In genomic region chr15:51077565-51078153, GRCh38 we compare ENCODE assay signal across 8 cellular contexts. TPM values are rescaled to one million over a fixed set of nuclear protein-coding genes. Genes with fewer than 3 reads are reported as not detected.
A peak's percentile ranks its signal among the peaks of the same experiment; 100 is the strongest.
DNase-seq lines count a peak whose midpoint lies in the region; ATAC-seq and TF ChIP-seq lines count a peak whose summit lies in the region.

No MANE protein-coding gene starts in this region.

- peaks cover 7% of the 10 kb centered on the region for H3K4me1 ChIP-seq in upper lobe of right lung

- no peak overlapping the region for H3K4me3 ChIP-seq in fibroblast of the aortic adventitia (ENCODE audit: low read depth, low read length)
- peak overlapping the region; percentile 41 for H3K4me3 ChIP-seq in upper lobe of right lung

- ATAC-seq in HG03432 (IDR thresholded peaks at IDR 0.05; ENCODE audit: unreplicated experiment) (peak; percentile 49), upper lobe of right lung (peak; percentile 92)
- peak; percentile 85 for ATAC-seq in activated CD8-positive, alpha-beta T cell treated with anti-CD3 and anti-CD28 coated beads for 36 hours

- H3K27me3 ChIP-seq in upper lobe of right lung = no peaks in the 10 kb centered on the region

- TF ChIP-seq CTCF in GM10248 (IDR thresholded peaks at IDR 0.05; ENCODE audit: control extremely low read depth, extremely low read depth, low read depth, missing control alignments) = no peak
- no peak for TF ChIP-seq CTCF in activated CD8-positive, alpha-beta T cell treated with anti-CD3 and anti-CD28 coated beads for 36 hours (IDR thresholded peaks at IDR 0.05)
- TF ChIP-seq CTCF in fibroblast of the aortic adventitia (IDR thresholded peaks at IDR 0.05; ENCODE audit: insufficient read depth, low read length) = no peak
- no peak for TF ChIP-seq CTCF in progenitor cell of endocrine pancreas (IDR thresholded peaks at IDR 0.05; ENCODE audit: unreplicated experiment)
- no peak for TF ChIP-seq CTCF in upper lobe of right lung (IDR thresholded peaks at IDR 0.05)
- no peak for TF ChIP-seq CTCF in MCF 10A (IDR thresholded peaks at IDR 0.05; ENCODE audit: unreplicated experiment)

- no peaks in the 10 kb centered on the region for H3K36me3 ChIP-seq in upper lobe of right lung

- no peaks in the 10 kb centered on the region for H3K36me3 Mint-ChIP-seq in activated CD8-positive, alpha-beta T cell treated with anti-CD3 and anti-CD28 coated beads for 36 hours (ENCODE audit: low read depth)
- H3K36me3 Mint-ChIP-seq in progenitor cell of endocrine pancreas (ENCODE audit: insufficient read depth) = no peaks in the 10 kb centered on the region
- H3K36me3 Mint-ChIP-seq in MCF 10A (ENCODE audit: insufficient read depth, unreplicated experiment) = peaks cover 12% of the 10 kb centered on the region

- POLR2A ChIA-PET in GM10248 (lab: Yijun Ruan, JAX) = interaction anchor here (0.5 to 0.6 kb wide), 2 partner anchors 453 to 805 kb away, joined by 3 to 4 read pairs; no protein-coding TSS in a partner anchor
- POLR2A ChIA-PET in activated CD8-positive, alpha-beta T cell treated with anti-CD3 and anti-CD28 coated beads for 36 hours (lab: Charles Lee) = no interaction called here
- POLR2A ChIA-PET in MCF 10A (lab: Yijun Ruan, JAX) = interaction anchor here (0.9 to 1.8 kb wide), 2 partner anchors 7 to 13 kb away, joined by 3 to 6 read pairs; no protein-coding TSS in a partner anchor

- no peaks in the 10 kb centered on the region for H3K9me3 ChIP-seq in upper lobe of right lung

- BruUV-seq in MCF 10A (replicated peaks; lab: Mats Ljungman, UMichigan) = no TSS peak

- H3K4me3 Mint-ChIP-seq in activated CD8-positive, alpha-beta T cell treated with anti-CD3 and anti-CD28 coated beads for 36 hours = peak overlapping the region; percentile 56
- peak overlapping the region; percentile 65 for H3K4me3 Mint-ChIP-seq in progenitor cell of endocrine pancreas (ENCODE audit: low read depth)
- H3K4me3 Mint-ChIP-seq in MCF 10A (ENCODE audit: unreplicated experiment) = no peak overlapping the region

- peaks cover 33% of the 10 kb centered on the region for H3K4me1 Mint-ChIP-seq in activated CD8-positive, alpha-beta T cell treated with anti-CD3 and anti-CD28 coated beads for 36 hours (ENCODE audit: low read depth)
- H3K4me1 Mint-ChIP-seq in progenitor cell of endocrine pancreas (ENCODE audit: low read depth) (no peaks in the 10 kb centered on the region), MCF 10A (ENCODE audit: insufficient read depth, unreplicated experiment) (peaks cover 26% of the 10 kb centered on the region)

- intact Hi-C loops in activated CD8-positive, alpha-beta T cell treated with anti-CD3 and anti-CD28 coated beads for 36 hours (cut with micrococcal nuclease) = no loop called here
- intact Hi-C loops in upper lobe of right lung (cut with DNase I) = no loop called here
- intact Hi-C loops in MCF 10A (cut with micrococcal nuclease) = no loop called here

- H3K27ac Mint-ChIP-seq in activated CD8-positive, alpha-beta T cell treated with anti-CD3 and anti-CD28 coated beads for 36 hours = peak overlapping the region; percentile 89
- H3K27ac Mint-ChIP-seq in progenitor cell of endocrine pancreas (peak overlapping the region; percentile 47), MCF 10A (ENCODE audit: low read depth, unreplicated experiment) (no peak overlapping the region)

- CTCF ChIA-PET in GM10248 (lab: Yijun Ruan, JAX) (interaction anchor here (1.1 to 3.1 kb wide), 6 partner anchors 8 to 201 kb away, joined by 4 to 14 read pairs (median 4); no protein-coding TSS in a partner anchor), MCF 10A (lab: Yijun Ruan, JAX) (interaction anchor here (0.8 to 0.9 kb wide), 2 partner anchors 34 to 85 kb away, joined by 3 read pairs; no protein-coding TSS in a partner anchor)
- CTCF ChIA-PET in activated CD8-positive, alpha-beta T cell treated with anti-CD3 and anti-CD28 coated beads for 36 hours (lab: Charles Lee) = interaction anchor here (1.8 kb wide), 1 partner anchor 8 kb away, joined by 5 read pairs; no protein-coding TSS in a partner anchor

- H3K27ac ChIP-seq in upper lobe of right lung = peak overlapping the region; percentile 34

- peaks cover 6% of the 10 kb centered on the region for H3K27me3 Mint-ChIP-seq in activated CD8-positive, alpha-beta T cell treated with anti-CD3 and anti-CD28 coated beads for 36 hours
- H3K27me3 Mint-ChIP-seq in progenitor cell of endocrine pancreas = peaks cover 15% of the 10 kb centered on the region
- no peaks in the 10 kb centered on the region for H3K27me3 Mint-ChIP-seq in MCF 10A (ENCODE audit: insufficient read depth, unreplicated experiment)

- H3K9me3 Mint-ChIP-seq in activated CD8-positive, alpha-beta T cell treated with anti-CD3 and anti-CD28 coated beads for 36 hours = no peaks in the 10 kb centered on the region
- H3K9me3 Mint-ChIP-seq in progenitor cell of endocrine pancreas (ENCODE audit: low read depth) (no peaks in the 10 kb centered on the region), MCF 10A (ENCODE audit: unreplicated experiment) (no peaks in the 10 kb centered on the region)

- DNase-seq in GM10248 (ENCODE audit: extremely low spot score) (peak; percentile 81), fibroblast of the aortic adventitia (ENCODE audit: low read depth) (peak; percentile 44), progenitor cell of endocrine pancreas (ENCODE audit: low spot score, unreplicated experiment) (peak; percentile 31), upper lobe of right lung (peak; percentile 85), NCI-H128 (lab: John Stamatoyannopoulos, UW; ENCODE audit: unreplicated experiment) (no peak), MCF 10A (ENCODE audit: unreplicated experiment) (no peak)
- DNase-seq in activated CD8-positive, alpha-beta T cell treated with anti-CD3 and anti-CD28 coated beads for 36 hours = peak; percentile 89

RNA-seq across cellular contexts. Expression of gene TNFAIP8L3, which starts 17.0 kb away (rescaled TPM):
- under 1 TPM in 1 of 2 experiments, not detected in 1; 0.14 TPM for total RNA-seq in activated CD8-positive, alpha-beta T cell treated with anti-CD3 and anti-CD28 coated beads for 36 hours
- total RNA-seq in fibroblast of the aortic adventitia (ENCODE audit: low replicate concordance) (10.3 and 22.4 TPM in 2 replicates), progenitor cell of endocrine pancreas (0.27 TPM in 1 of 2 replicates, not detected in the other), upper lobe of right lung (10.9 TPM), MCF 10A (2022) (2.6 and 4.2 TPM in 2 replicates)

Comparison
In these comparisons a context has a peak if more than half of its experiments do, and no peak if none do; other contexts are left out.
1. DNase-seq: peak in GM10248 (single experiment), activated CD8-positive, alpha-beta T cell treated with anti-CD3 and anti-CD28 coated beads for 36 hours (single experiment), fibroblast of the aortic adventitia (single experiment), progenitor cell of endocrine pancreas (single experiment) and upper lobe of right lung (single experiment); none in NCI-H128 (single experiment) and MCF 10A (single experiment).
2. Peak in every context shown above with its lines, with median percentiles within 50 percentile points of each other: ATAC-seq.